ENCODE assay signal across 8 cellular contexts in genomic region chr6:133923938-133924593, GRCh38. TPM values are rescaled to one million over a fixed set of nuclear protein-coding genes. Genes with fewer than 3 reads are reported as not detected.
DNase-seq lines count a peak whose midpoint lies in the region; ATAC-seq and TF ChIP-seq lines count a peak whose summit lies in the region.

No MANE protein-coding gene starts in this region.

- no peaks in the 10 kb centered on the region for H3K4me1 Mint-ChIP-seq in neural crest cell

- H3K4me2 ChIP-seq in OCI-LY3 (ENCODE audit: low read length) = peak overlapping the region; percentile 41

- DNase-seq in DMS53 (lab: John Stamatoyannopoulos, UW) = peak; percentile 80
- peak; percentile 46 for DNase-seq in HuH-7 (ENCODE audit: low spot score)
- DNase-seq in activated T-cell treated with anti-CD3 and anti-CD28 coated beads, Interleukin-2, amount 50 U/mL, for 1 hour = peak; percentile 35
- DNase-seq in fibroblast of mammary gland (ENCODE audit: low read depth) = peak; percentile 81
- peak; percentile 63 for DNase-seq in neural crest cell (ENCODE audit: low read depth, low spot score)
- DNase-seq in tibial nerve (ENCODE audit: low spot score in 2 of 2) = peak; percentile 45 to 87

- H3K27me3 Mint-ChIP-seq in neural crest cell (ENCODE audit: low read depth) = peaks cover 11% of the 10 kb centered on the region

- TF ChIP-seq CTCF in OCI-LY3 (IDR thresholded peaks at IDR 0.05; ENCODE audit: low read depth, low read length) = peak; percentile 81
- TF ChIP-seq CTCF in fibroblast of mammary gland (conservative IDR thresholded peaks at IDR 0.05; ENCODE audit: control insufficient read depth, insufficient read depth, low read depth, low read length) = peak; percentile 93
- peak; percentile 92 for TF ChIP-seq CTCF in neural crest cell (conservative IDR thresholded peaks at IDR 0.05)
- peak; percentile 73 to 90 (median 85) for TF ChIP-seq CTCF in tibial nerve (IDR thresholded peaks at IDR 0.05)

- H3K4me1 ChIP-seq in OCI-LY3 (ENCODE audit: low read length) = peaks cover 9% of the 10 kb centered on the region
- no peaks in the 10 kb centered on the region for H3K4me1 ChIP-seq in tibial nerve

- ATAC-seq in GM21447 (IDR thresholded peaks at IDR 0.05; ENCODE audit: unreplicated experiment) = peak; percentile 84

- no peak for TF ChIP-seq POLR2A in tibial nerve (IDR thresholded peaks at IDR 0.05)

- H3K79me2 ChIP-seq in OCI-LY3 (ENCODE audit: low read length) = no peaks in the 10 kb centered on the region

- WGBS in tibial nerve, 2 donors = 22 to 27% methylated on average over 6 of the region's 6 CpGs

- H3K27ac Mint-ChIP-seq in neural crest cell (ENCODE audit: unreplicated experiment) = no peak overlapping the region

- H3K27me3 ChIP-seq in OCI-LY3 (ENCODE audit: low read depth, low read length) = peaks cover 20% of the 10 kb centered on the region
- H3K27me3 ChIP-seq in tibial nerve = peaks cover 0 to 7% of the 10 kb centered on the region in 2 donors

- H3K36me3 ChIP-seq in OCI-LY3 (replicated peaks; ENCODE audit: low read depth, low read length) (no peaks in the 10 kb centered on the region), tibial nerve (no peaks in the 10 kb centered on the region)

- H3K9me3 ChIP-seq in OCI-LY3 (ENCODE audit: insufficient read depth, low read length) (no peaks in the 10 kb centered on the region), tibial nerve (no peaks in the 10 kb centered on the region)

- H3K27ac ChIP-seq in OCI-LY3 (ENCODE audit: low read length) = no peak overlapping the region
- no peak overlapping the region for H3K27ac ChIP-seq in tibial nerve

- H3K9me3 Mint-ChIP-seq in neural crest cell = no peaks in the 10 kb centered on the region

- H3K4me3 Mint-ChIP-seq in neural crest cell = no peak overlapping the region

- TF ChIP-seq EP300 in tibial nerve (IDR thresholded peaks at IDR 0.05) = no peak

- no peaks in the 10 kb centered on the region for H4K20me1 ChIP-seq in OCI-LY3 (ENCODE audit: insufficient read depth, low read length)

- H2AFZ ChIP-seq in OCI-LY3 (ENCODE audit: low read depth, low read length) = no peak overlapping the region

- H3K9ac ChIP-seq in OCI-LY3 (ENCODE audit: low read length) = no peak overlapping the region

- no peak overlapping the region for H3K4me3 ChIP-seq in OCI-LY3 (ENCODE audit: low read length)
- H3K4me3 ChIP-seq in fibroblast of mammary gland (ENCODE audit: control insufficient read depth, low read depth, low read length) = no peak overlapping the region
- H3K4me3 ChIP-seq in tibial nerve = no peak overlapping the region

- no peaks in the 10 kb centered on the region for H3K36me3 Mint-ChIP-seq in neural crest cell (ENCODE audit: low read depth)

RNA-seq across cellular contexts. Expression of gene TBPL1, which starts 29.0 kb away (rescaled TPM):
- total RNA-seq in neural crest cell (50.2 and 53.2 TPM in 2 replicates), tibial nerve (10 to 100 TPM in 1 of 4 donors, 1 to 10 TPM in 3; 4.8 to 14.9 (median 6.6) TPM)

RNA-seq across cellular contexts. Expression of gene TCF21, which starts 35.2 kb away (rescaled TPM):
- not detected in 2 replicates for total RNA-seq in neural crest cell
- under 1 TPM in 2 of 4 donors, not detected in 2; 0.30 to 0.84 TPM for total RNA-seq in tibial nerve
